1 cellular context compared by ENCODE assay signal in the genomic region with DNA sequence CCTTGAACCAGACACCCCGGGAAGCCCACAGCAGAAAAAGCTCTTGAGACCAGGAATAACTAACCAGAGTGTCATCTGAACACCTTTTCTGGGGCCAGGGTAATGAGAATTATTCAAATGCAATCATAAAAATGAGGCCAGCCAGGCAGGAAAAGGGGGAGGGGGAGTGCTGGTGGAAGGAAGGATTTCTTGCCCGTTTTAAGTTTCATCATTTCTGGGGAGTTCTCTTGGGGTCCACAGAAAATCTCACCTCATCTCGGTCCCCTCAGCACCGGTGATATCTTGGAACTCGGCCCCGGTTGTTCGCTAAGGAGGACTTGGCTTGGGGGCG.
TF ChIP-seq lines count a peak whose summit lies in the region.

No MANE protein-coding gene starts in this region.

TF ChIP-seq in WTC11, 78 proteins besides CTCF, POLR2A, EP300 and RAD21 (continued from another document):
- TF ChIP-seq CDX4 (CRISPR knock-in tag; IDR thresholded peaks at IDR 0.05; ENCODE audit: borderline replicate concordance) = no peak
- no peak for TF ChIP-seq ERG (CRISPR knock-in tag; IDR thresholded peaks at IDR 0.05)
